Comparison of ENCODE assay signal across 20 cellular contexts in genomic region chr16:873889-874288, GRCh38.
DNase-seq lines count a peak whose midpoint lies in the region; ATAC-seq and TF ChIP-seq lines count a peak whose summit lies in the region.
"Had no signal": no experiment of that assay in that cellular context is flagged by ENCODE, and none has a peak within 500 bp of the region (broad histone marks: within the 10 kb centered on the region; RNA-seq: fewer than 3 reads in every experiment).

No MANE protein-coding gene starts in this region.

- H3K27ac ChIP-seq in SJCRH30 (peak overlapping the region; percentile 19; the same call in 1 of the 2 replicates), lower lobe of right lung (no peak overlapping the region), spleen (no peak overlapping the region)
- H3K27ac ChIP-seq: SK-N-MC had no signal

- ATAC-seq in left ventricle myocardium superior (no peak), left cardiac atrium (no peak), lower lobe of right lung (no peak)

- H3K4me3 Mint-ChIP-seq in progenitor cell of endocrine pancreas (ENCODE audit: low read depth), result no peak overlapping the region
- H3K4me3 Mint-ChIP-seq in activated T-cell treated with anti-CD3 and anti-CD28 coated beads, Interleukin-2, amount 50 U/mL, for 24 hours, result no peak overlapping the region

- no peaks in the 10 kb centered on the region for H3K27me3 Mint-ChIP-seq in progenitor cell of endocrine pancreas
- no peaks in the 10 kb centered on the region for H3K27me3 Mint-ChIP-seq in activated T-cell treated with anti-CD3 and anti-CD28 coated beads, Interleukin-2, amount 50 U/mL, for 24 hours

- WGBS in spleen, 5 donors, result 85 to 95% (median 93%) methylated on average over 20 to 22 of the region's 22 CpGs

- DNase-seq in left ventricle myocardium superior, result peak; percentile 20
- no peak for DNase-seq in left cardiac atrium
- no peak for DNase-seq in SJCRH30
- DNase-seq in lower lobe of right lung, result peak; percentile 24
- DNase-seq in spleen, result peak; percentile 66
- no peak for DNase-seq in progenitor cell of endocrine pancreas (ENCODE audit: low spot score, unreplicated experiment)
- no peak for DNase-seq in activated T-cell treated with anti-CD3 and anti-CD28 coated beads, Interleukin-2, amount 50 U/mL, for 24 hours
- no peak for DNase-seq in stimulated activated CD4-positive, alpha-beta T cell treated with anti-CD3 and anti-CD28 coated beads, Interleukin-4, amount 100 ng/mL, for 1 hour
- DNase-seq: Calu3, DMS79 treated with DMSO at 0.1 percent for 48 hours, GF-D8, NCI-H1048, NCI-H1417, NCI-H1694, NCI-H2029 treated with DMSO at 0.1 percent for 48 hours, NCI-H2227 treated with DMSO at 0.1 percent for 48 hours, NCI-H69, RPMI8226, SHP77 treated with DMSO at 0.1 percent for 48 hours had no signal

- no peak overlapping the region for H3K27ac Mint-ChIP-seq in progenitor cell of endocrine pancreas
- H3K27ac Mint-ChIP-seq in activated T-cell treated with anti-CD3 and anti-CD28 coated beads, Interleukin-2, amount 50 U/mL, for 24 hours, result no peak overlapping the region

- H3K4me3 ChIP-seq in SJCRH30 (no peak overlapping the region), lower lobe of right lung (no peak overlapping the region), spleen (no peak overlapping the region)
- H3K4me3 ChIP-seq: SK-N-MC had no signal

- H3K36me3 Mint-ChIP-seq in progenitor cell of endocrine pancreas (ENCODE audit: insufficient read depth), result peaks cover 2% of the 10 kb centered on the region
- peaks cover 17% of the 10 kb centered on the region for H3K36me3 Mint-ChIP-seq in activated T-cell treated with anti-CD3 and anti-CD28 coated beads, Interleukin-2, amount 50 U/mL, for 24 hours (ENCODE audit: low read depth)

- intact Hi-C loops in left ventricle myocardium superior (cut with micrococcal nuclease) (no loop called here), left cardiac atrium (cut with DNase I) (loop anchor here in 1 of 2 donors (5.0 kb wide), 1 partner anchor 58 kb away; no protein-coding TSS in a partner anchor), lower lobe of right lung (cut with DNase I) (no loop called here), spleen (cut with DNase I; ENCODE audit: low total_unique reads) (no loop called here)

- H3K27me3 ChIP-seq in SJCRH30 (no peaks in the 10 kb centered on the region), lower lobe of right lung (ENCODE audit: low read depth) (no peaks in the 10 kb centered on the region), spleen (replicated peaks in 1 of 7) (no peaks in the 10 kb centered on the region)

- TF ChIP-seq POLR2A in spleen (IDR thresholded peaks at IDR 0.05), result no peak

- H3K9me3 ChIP-seq in SJCRH30 (replicated peaks), result no peaks in the 10 kb centered on the region
- no peaks in the 10 kb centered on the region for H3K9me3 ChIP-seq in lower lobe of right lung
- no peaks in the 10 kb centered on the region for H3K9me3 ChIP-seq in spleen

- no peak for TF ChIP-seq CTCF in lower lobe of right lung (IDR thresholded peaks at IDR 0.05)
- no peak for TF ChIP-seq CTCF in spleen (IDR thresholded peaks at IDR 0.05 in 8 of 11, conservative IDR thresholded peaks at IDR 0.05 in 3 of 11)
- TF ChIP-seq CTCF in progenitor cell of endocrine pancreas (IDR thresholded peaks at IDR 0.05; ENCODE audit: unreplicated experiment), result no peak

- H3K4me1 ChIP-seq in SJCRH30 (peaks cover 18% of the 10 kb centered on the region), lower lobe of right lung (no peaks in the 10 kb centered on the region), spleen (peaks cover 0 to 16% (median 3%) of the 10 kb centered on the region in 6 donors)

- no peaks in the 10 kb centered on the region for H3K9me3 Mint-ChIP-seq in progenitor cell of endocrine pancreas (ENCODE audit: low read depth)
- H3K9me3 Mint-ChIP-seq in activated T-cell treated with anti-CD3 and anti-CD28 coated beads, Interleukin-2, amount 50 U/mL, for 24 hours, result no peaks in the 10 kb centered on the region

- no peaks in the 10 kb centered on the region for H3K36me3 ChIP-seq in SJCRH30
- H3K36me3 ChIP-seq in lower lobe of right lung, result peaks cover 43% of the 10 kb centered on the region
- peaks cover 0 to 72% (median 22%) of the 10 kb centered on the region in 6 donors for H3K36me3 ChIP-seq in spleen

- H3K4me1 Mint-ChIP-seq in progenitor cell of endocrine pancreas (ENCODE audit: low read depth), result no peaks in the 10 kb centered on the region
- peaks cover 7% of the 10 kb centered on the region for H3K4me1 Mint-ChIP-seq in activated T-cell treated with anti-CD3 and anti-CD28 coated beads, Interleukin-2, amount 50 U/mL, for 24 hours (ENCODE audit: low read depth)

Comparison
In these comparisons a context has a peak if more than half of its experiments do, and no peak if none do; other contexts are left out.
1. DNase-seq: peak in left ventricle myocardium superior (single experiment), lower lobe of right lung (single experiment) and spleen (single experiment); none in left cardiac atrium (single experiment), SJCRH30 (0 of 2), progenitor cell of endocrine pancreas (single experiment), activated T-cell treated with anti-CD3 and anti-CD28 coated beads, Interleukin-2, amount 50 U/mL, for 24 hours (single experiment) and stimulated activated CD4-positive, alpha-beta T cell treated with anti-CD3 and anti-CD28 coated beads, Interleukin-4, amount 100 ng/mL, for 1 hour (single experiment).